Comparison of ENCODE assay signal across 1 cellular context in genomic region chr12:124646385-124647230, GRCh38.
TF ChIP-seq lines count a peak whose summit lies in the region.

No MANE protein-coding gene starts in this region.

TF ChIP-seq in GM12878, 131 proteins besides CTCF, POLR2A, EP300 and RAD21 (continued from another document and continues in another):
- peak; percentile 38; the same call in 1 of the 2 replicates for TF ChIP-seq NBN (IDR thresholded peaks at IDR 0.05)
- TF ChIP-seq E2F8 (IDR thresholded peaks at IDR 0.05; ENCODE audit: low read depth, partially characterized antibody): no peak
- no peak for TF ChIP-seq IRF5 (IDR thresholded peaks at IDR 0.05; ENCODE audit: borderline replicate concordance)
- no peak for TF ChIP-seq MYC (IDR thresholded peaks at IDR 0.05; ENCODE audit: insufficient read depth, insufficient read length, insufficient replicate concordance, low read length, severe bottlenecking)
- TF ChIP-seq MYB (IDR thresholded peaks at IDR 0.05; ENCODE audit: borderline replicate concordance, low read depth, low read length): no peak
- no peak for TF ChIP-seq MLLT1 (IDR thresholded peaks at IDR 0.05)
- no peak for TF ChIP-seq HDAC6 (IDR thresholded peaks at IDR 0.05; ENCODE audit: unreplicated experiment)
- TF ChIP-seq ETV6 (conservative IDR thresholded peaks at IDR 0.05 in 1 of 2, IDR thresholded peaks at IDR 0.05 in 1 of 2; ENCODE audit: borderline replicate concordance in 1 of 2, low read depth in 1 of 2): no peak
- TF ChIP-seq TCF12 (IDR thresholded peaks at IDR 0.05; ENCODE audit: low read depth, low read length): no peak
- TF ChIP-seq IRF4 (IDR thresholded peaks at IDR 0.05; ENCODE audit: low read depth, low read length): no peak
- TF ChIP-seq CUX1 (IDR thresholded peaks at IDR 0.05; ENCODE audit: insufficient replicate concordance, low read depth, low read length): no peak
- TF ChIP-seq REST (IDR thresholded peaks at IDR 0.05; ENCODE audit: low read depth, low read length): no peak
- no peak for TF ChIP-seq SMARCA5 (IDR thresholded peaks at IDR 0.05)
- TF ChIP-seq ELK1 (IDR thresholded peaks at IDR 0.05; ENCODE audit: low read depth, low read length): no peak
- no peak for TF ChIP-seq KLF5 (IDR thresholded peaks at IDR 0.05; ENCODE audit: partially characterized antibody)
- no peak for TF ChIP-seq ZBTB4 (CRISPR knock-in tag; IDR thresholded peaks at IDR 0.05)
- TF ChIP-seq USF2 (IDR thresholded peaks at IDR 0.05; ENCODE audit: borderline replicate concordance, low read depth, low read length): no peak
- no peak for TF ChIP-seq PBX3 (IDR thresholded peaks at IDR 0.05; ENCODE audit: insufficient replicate concordance, low read depth, low read length)
- TF ChIP-seq ZNF217 (IDR thresholded peaks at IDR 0.05): 0 out of 2 replicates have a peak, but pooled peaks have one; percentile 17
- TF ChIP-seq NR2C2 (IDR thresholded peaks at IDR 0.05; ENCODE audit: borderline replicate concordance, control insufficient read depth, insufficient read length, low read depth): no peak
- TF ChIP-seq TAF1 (IDR thresholded peaks at IDR 0.05; ENCODE audit: borderline replicate concordance, low read depth, low read length): no peak
- TF ChIP-seq ZNF687 (IDR thresholded peaks at IDR 0.05): no peak
- TF ChIP-seq EZH2 (IDR thresholded peaks at IDR 0.05; ENCODE audit: borderline replicate concordance, control insufficient read depth, low read depth, low read length): no peak
- TF ChIP-seq IKZF2 (IDR thresholded peaks at IDR 0.05): peak; percentile 66 to 75
